8 cellular contexts compared by ENCODE assay signal in the genomic region with DNA sequence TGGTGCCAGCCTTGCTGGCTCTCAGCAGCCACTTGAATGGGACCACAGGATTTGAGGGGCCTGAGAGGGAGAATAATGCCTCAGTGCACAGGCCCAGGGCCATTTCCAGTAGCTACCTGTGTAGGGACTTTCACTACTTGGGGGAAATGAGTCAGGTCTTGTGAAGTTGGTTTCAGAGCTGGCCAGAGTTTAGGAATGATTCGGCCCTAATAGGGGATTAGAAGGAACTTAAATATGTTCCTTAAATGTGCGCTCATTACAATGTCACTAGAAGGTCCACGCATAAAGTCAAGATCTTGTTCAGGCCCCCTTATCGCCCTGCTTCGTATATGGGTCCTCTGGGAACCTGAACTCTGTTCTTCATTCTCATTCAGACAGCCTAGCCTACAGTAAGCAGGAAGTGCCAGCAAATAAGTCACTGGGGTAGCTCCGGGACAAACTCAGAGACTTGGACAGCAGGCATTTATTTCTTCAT. TPM values are rescaled to one million over a fixed set of nuclear protein-coding genes. Genes with fewer than 3 reads are reported as not detected.
A peak's percentile ranks its signal among the peaks of the same experiment; 100 is the strongest.
DNase-seq lines count a peak whose midpoint lies in the region; ATAC-seq and TF ChIP-seq lines count a peak whose summit lies in the region.

No MANE protein-coding gene starts in this region.

- intact Hi-C loops in Calu3 (cut with micrococcal nuclease; ENCODE audit: unreplicated experiment): loop anchor here (1.0 kb wide), 1 partner anchor 19 kb away; no protein-coding TSS in a partner anchor

- no peaks in the 10 kb centered on the region for H3K9me3 Mint-ChIP-seq in Calu3 (ENCODE audit: low read depth, unreplicated experiment)
- no peaks in the 10 kb centered on the region for H3K9me3 Mint-ChIP-seq in immature natural killer cell

- H3K4me1 Mint-ChIP-seq in Calu3 (ENCODE audit: low read depth, unreplicated experiment) (peaks cover 32% of the 10 kb centered on the region), immature natural killer cell (peaks cover 17 to 23% of the 10 kb centered on the region in 2 donors)

- ATAC-seq in HG03571 (IDR thresholded peaks at IDR 0.05; ENCODE audit: unreplicated experiment): peak; percentile 61

- H3K27me3 Mint-ChIP-seq in Calu3 (ENCODE audit: unreplicated experiment) (no peaks in the 10 kb centered on the region), immature natural killer cell (ENCODE audit: low read depth in 3 of 3) (peaks cover 2 to 20% (median 6%) of the 10 kb centered on the region in 3 donors)

- TF ChIP-seq CTCF in Calu3 (IDR thresholded peaks at IDR 0.05; ENCODE audit: unreplicated experiment) (no peak), GM20000 (IDR thresholded peaks at IDR 0.05; ENCODE audit: extremely low read depth, missing control alignments) (no peak)

- CTCF ChIA-PET in Calu3 (lab: Charles Lee): interaction anchor here (0.8 to 1.0 kb wide), 2 partner anchors 10 to 21 kb away, joined by 3 to 4 read pairs; no protein-coding TSS in a partner anchor

- H3K27ac Mint-ChIP-seq in Calu3 (ENCODE audit: unreplicated experiment) (peak overlapping the region; percentile 4), immature natural killer cell (peak overlapping the region in 4 of 6 donors; percentile 55 to 77 (median 67))

- H3K36me3 Mint-ChIP-seq in Calu3 (ENCODE audit: insufficient read depth, unreplicated experiment) (peaks cover under 1% of the 10 kb centered on the region), immature natural killer cell (no peaks in the 10 kb centered on the region)

- DNase-seq in Calu3 (no peak), GM20000 (ENCODE audit: low spot score) (peak; percentile 46), immature natural killer cell (no peak), NCI-H1105 treated with DMSO at 0.1 percent for 48 hours (lab: John Stamatoyannopoulos, UW) (no peak), NCI-H2107 (lab: John Stamatoyannopoulos, UW) (no peak), GDM1 (lab: John Stamatoyannopoulos, UW) (no peak)
- DNase-seq in stimulated activated naive CD4-positive, alpha-beta T cell treated with Interleukin-2 at 50 U/mL for 16 hours (lab: John Stamatoyannopoulos, UW): no peak

- H3K4me3 Mint-ChIP-seq in Calu3 (ENCODE audit: low read depth, unreplicated experiment) (no peak overlapping the region), immature natural killer cell (no peak overlapping the region)

- BruUV-seq in Calu3 (replicated peaks; lab: Mats Ljungman, UMichigan): no TSS peak

RNA-seq across cellular contexts. Expression of a gene that starts 5.6 kb away (rescaled TPM):
- total RNA-seq in Calu3 (2022): 111 and 119 TPM in 2 replicates
- polyA plus RNA-seq in immature natural killer cell: 100 to 1,000 TPM in 1 of 3 donors, 10 to 100 TPM in 2; 89.1 to 133 (median 94.6) TPM

RNA-seq across cellular contexts. Expression of a gene that starts 23.4 kb away (rescaled TPM):
- 686 and 744 TPM in 2 replicates for total RNA-seq in Calu3 (2022)
- polyA plus RNA-seq in immature natural killer cell: 100 to 1,000 TPM in 2 of 3 donors, 10 to 100 TPM in 1; 84.0 to 112 (median 112) TPM

RNA-seq across cellular contexts. Expression of a gene that starts 38.8 kb away (rescaled TPM):
- 171 and 185 TPM in 2 replicates for total RNA-seq in Calu3 (2022)
- polyA plus RNA-seq in immature natural killer cell: 10 to 100 TPM; 33.7 to 78.0 (median 67.9) TPM

RNA-seq across cellular contexts. Expression of a gene that starts 45.0 kb away (rescaled TPM):
- total RNA-seq in Calu3 (2022): 13.6 and 15.5 TPM in 2 replicates
- 1 to 10 TPM in 1 of 3 donors, under 1 TPM in 1, not detected in 1; 0.41 to 2.0 TPM for polyA plus RNA-seq in immature natural killer cell

RNA-seq across cellular contexts. Expression of a gene that starts 45.2 kb away (rescaled TPM):
- total RNA-seq in Calu3 (2022): 4.9 and 6.0 TPM in 2 replicates
- 1 to 10 TPM; 3.6 to 5.3 (median 4.1) TPM for polyA plus RNA-seq in immature natural killer cell
